Comparison of ENCODE assay signal across 21 cellular contexts in genomic region chr2:110870545-110870944, GRCh38.
"Had no signal": no experiment of that assay in that cellular context is flagged by ENCODE, and none has a peak within 500 bp of the region (broad histone marks: within the 10 kb centered on the region; RNA-seq: fewer than 3 reads in every experiment).

No MANE protein-coding gene starts in this region.

- H3K27ac ChIP-seq: RWPE1 had no signal

- H3K4me3 ChIP-seq: MG63 had no signal

- H3K27me3 ChIP-seq: MG63 had no signal

- ATAC-seq: HepG2 had no signal

- DNase-seq: IMR-90, Karpas-422, KG1, MG63, NCI-H1092, NCI-H1436, NCI-H187, NCI-H2029, NCI-H2081 treated with DMSO at 0.1 percent for 48 hours, NCI-H2171, NCI-H226, NCI-H446, NCI-H510A, NCI-H524 treated with DMSO at 0.1 percent for 48 hours, NCI-H69, NCI-H774, SHP77, SK-N-SH, SW 1271 had no signal
